In genomic region chrX:9797961-9798360, GRCh38 we compare ENCODE assay signal across 22 cellular contexts. TPM values are rescaled to one million over a fixed set of nuclear protein-coding genes. Genes with fewer than 3 reads are reported as not detected.
DNase-seq lines count a peak whose midpoint lies in the region; ATAC-seq and TF ChIP-seq lines count a peak whose summit lies in the region.
"Had no signal": no experiment of that assay in that cellular context is flagged by ENCODE, and none has a peak within 500 bp of the region (broad histone marks: within the 10 kb centered on the region; RNA-seq: fewer than 3 reads in every experiment).

No MANE protein-coding gene starts in this region.

- no peak overlapping the region for H3K4me3 ChIP-seq in neural progenitor cell
- H3K4me3 ChIP-seq: GM12878, GM23248, PC-9 had no signal

- peaks cover 9% of the 10 kb centered on the region for H3K27me3 Mint-ChIP-seq in neural progenitor cell (ENCODE audit: insufficient read depth, low read depth)

- H3K4me3 Mint-ChIP-seq in neural progenitor cell: no peak overlapping the region
- H3K4me3 Mint-ChIP-seq: CD4-positive, alpha-beta memory T cell; IgD-negative memory B cell had no signal

- peaks cover 6% of the 10 kb centered on the region for H3K4me1 ChIP-seq in neural progenitor cell
- H3K4me1 ChIP-seq: Caco-2 had no signal

- peaks cover 55% of the 10 kb centered on the region for H3K9me3 Mint-ChIP-seq in neural progenitor cell

- H4K20me1 ChIP-seq in neural progenitor cell (ENCODE audit: low read depth): peaks cover 5% of the 10 kb centered on the region

- peaks cover 13% of the 10 kb centered on the region for H3K9me3 ChIP-seq in neural progenitor cell (ENCODE audit: low read depth)
- H3K9me3 ChIP-seq: Caco-2 had no signal

- no peaks in the 10 kb centered on the region for H3K27me3 ChIP-seq in neural progenitor cell

- no peak overlapping the region for H3K9ac ChIP-seq in neural progenitor cell
- H3K9ac ChIP-seq: GM23248 had no signal

- ATAC-seq in left colon (peak; percentile 26), GM18858 (IDR thresholded peaks at IDR 0.05; ENCODE audit: unreplicated experiment) (no peak)
- ATAC-seq: GM12878, HCT116 had no signal

- no peak overlapping the region for H3K27ac ChIP-seq in neural progenitor cell
- H3K27ac ChIP-seq: GM23248, PC-9, SK-N-MC had no signal

- intact Hi-C loops in left colon (cut with DNase I, micrococcal nuclease): no loop called here

- H3F3A ChIP-seq in neural progenitor cell (ENCODE audit: low read depth): no peaks in the 10 kb centered on the region

- H3K79me2 ChIP-seq in neural progenitor cell (ENCODE audit: low read depth): peaks cover 93% of the 10 kb centered on the region

- peak overlapping the region; percentile 12 for H3K4me2 ChIP-seq in neural progenitor cell
- H3K4me2 ChIP-seq: PC-9 had no signal

- DNase-seq in NCI-H146 treated with DMSO at 0.1 percent for 48 hours (lab: John Stamatoyannopoulos, UW; ENCODE audit: unreplicated experiment): peak; percentile 13
- no peak for DNase-seq in left colon
- no peak for DNase-seq in neural progenitor cell (ENCODE audit: low spot score)
- no peak for DNase-seq in pons (ENCODE audit: low spot score)
- no peak for DNase-seq in SHP77 treated with DMSO at 0.1 percent for 48 hours (lab: John Stamatoyannopoulos, UW)
- no peak for DNase-seq in stimulated activated CD4-positive, alpha-beta T cell treated with anti-CD3 and anti-CD28 coated beads, Interleukin-4, amount 100 ng/mL, for 1 hour
- DNase-seq: CD4-positive, alpha-beta memory T cell; DMS 273 treated with DMSO at 0.1 percent for 48 hours; GM23248; MV-4-11; NCI-H187; NCI-H446 treated with DMSO at 0.1 percent for 48 hours; NCI-H748 treated with DMSO at 0.1 percent for 48 hours; PC-9; RPMI8226; SHP77 had no signal

- peaks cover 24% of the 10 kb centered on the region for H3K36me3 Mint-ChIP-seq in neural progenitor cell
- H3K36me3 Mint-ChIP-seq: IgD-negative memory B cell had no signal

- H3K4me1 Mint-ChIP-seq in neural progenitor cell: no peaks in the 10 kb centered on the region
- H3K4me1 Mint-ChIP-seq: CD4-positive, alpha-beta memory T cell; IgD-negative memory B cell had no signal

- TF ChIP-seq CTCF in neural progenitor cell (IDR thresholded peaks at IDR 0.05): no peak

- H3K36me3 ChIP-seq in neural progenitor cell: no peaks in the 10 kb centered on the region

- H2AFZ ChIP-seq in neural progenitor cell (replicated peaks): no peak overlapping the region
- H2AFZ ChIP-seq: GM23248, PC-9 had no signal

- no peak overlapping the region for H3K27ac Mint-ChIP-seq in neural progenitor cell
- H3K27ac Mint-ChIP-seq: CD4-positive, alpha-beta memory T cell; IgD-negative memory B cell had no signal

RNA-seq across cellular contexts. Expression of gene SHROOM2, which starts 11.7 kb away (rescaled TPM):
- total RNA-seq in left colon (10 to 100 TPM in 1 of 2 donors, 1 to 10 TPM in 1; 8.1 to 10.1 TPM), neural progenitor cell (ENCODE audit: low replicate concordance) (9.1 and 11.8 TPM in 2 replicates)
- total RNA-seq: CD4-positive, alpha-beta memory T cell had no signal

RNA-seq across cellular contexts. Expression of gene GPR143, which starts 32.3 kb away (rescaled TPM):
- 1 to 10 TPM in 1 of 2 donors, under 1 TPM in 1; 0.82 to 1.9 TPM for total RNA-seq in left colon
- 10.6 and 13.6 TPM in 2 replicates for total RNA-seq in neural progenitor cell (ENCODE audit: low replicate concordance)
- total RNA-seq: CD4-positive, alpha-beta memory T cell; GM23248; PC-9 had no signal
